Comparison of ENCODE assay signal across 8 cellular contexts in the genomic region with DNA sequence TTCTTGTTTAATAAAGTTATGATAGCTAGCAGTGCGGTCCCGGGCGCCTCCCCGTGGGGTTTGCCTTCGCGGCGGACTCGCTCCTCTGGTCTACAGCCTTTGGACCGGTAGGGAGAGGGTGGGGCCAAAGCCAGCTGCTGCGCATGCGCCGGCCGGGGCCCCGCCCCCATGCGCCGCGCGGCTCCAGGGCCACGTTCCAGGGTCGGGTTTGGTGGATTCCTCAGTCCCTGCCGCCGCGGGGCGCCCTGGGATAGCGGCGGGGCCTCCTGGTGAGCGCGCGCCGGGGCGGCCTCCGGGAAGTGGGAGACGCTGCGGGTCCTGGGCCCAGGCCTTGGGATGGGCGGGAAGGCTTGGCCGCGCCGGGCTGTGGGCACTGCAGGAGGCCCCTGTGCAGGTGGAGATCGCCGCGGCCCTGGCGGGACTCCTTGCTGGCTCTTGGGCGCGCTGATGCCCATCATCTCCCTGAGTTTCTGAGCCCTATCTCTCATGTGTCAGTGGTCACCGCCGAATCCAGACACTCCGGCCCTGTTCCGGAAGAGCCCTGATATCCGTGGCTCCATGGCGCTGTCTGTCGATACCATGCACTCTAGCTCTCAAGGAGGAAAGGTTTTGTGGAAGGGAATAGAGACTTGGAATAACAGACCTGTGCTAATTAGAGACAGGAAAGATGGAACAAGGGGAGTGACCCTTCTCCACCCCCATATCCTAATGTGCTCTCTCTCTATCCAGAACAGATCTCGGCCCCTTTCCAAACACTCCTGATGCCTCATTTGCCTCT. TPM values are rescaled to one million over a fixed set of nuclear protein-coding genes. Genes with fewer than 3 reads are reported as not detected.
DNase-seq lines count a peak whose midpoint lies in the region; ATAC-seq and TF ChIP-seq lines count a peak whose summit lies in the region.

TSS of gene VARS2 (plus strand) at position 163 of the 778 bp plus-strand sequence. CDS start at position 762, 599 bp downstream.

- no peaks in the 10 kb centered on the region for H3K9me3 Mint-ChIP-seq in CD4-positive, alpha-beta T cell
- no peaks in the 10 kb centered on the region for H3K9me3 Mint-ChIP-seq in activated CD8-positive, alpha-beta T cell treated with anti-CD3 and anti-CD28 coated beads for 36 hours

- H3K27me3 Mint-ChIP-seq in CD4-positive, alpha-beta T cell = no peaks in the 10 kb centered on the region
- no peaks in the 10 kb centered on the region for H3K27me3 Mint-ChIP-seq in activated CD8-positive, alpha-beta T cell treated with anti-CD3 and anti-CD28 coated beads for 36 hours

- no peaks in the 10 kb centered on the region for H3K9me3 ChIP-seq in CD4-positive, alpha-beta T cell (ENCODE audit: control insufficient read depth, low read length)
- H3K9me3 ChIP-seq in ectodermal cell (ENCODE audit: control insufficient read depth, low read length) = no peaks in the 10 kb centered on the region

- H3K27ac Mint-ChIP-seq in CD4-positive, alpha-beta T cell = peak within 1 kb of the TSS; percentile 87
- peak within 1 kb of the TSS; percentile 88 for H3K27ac Mint-ChIP-seq in activated CD8-positive, alpha-beta T cell treated with anti-CD3 and anti-CD28 coated beads for 36 hours

- H3K36me3 ChIP-seq in ectodermal cell (ENCODE audit: control insufficient read depth, insufficient read depth, low read length) = peaks cover 20% of the 10 kb centered on the region

- POLR2A ChIA-PET in CD4-positive, alpha-beta T cell (lab: Charles Lee) = interaction anchor here (0.6 to 1.9 kb wide), 8 partner anchors 11 to 588 kb away, joined by 3 to 11 read pairs (median 4); partner anchors contain the start of gene DDR1
- POLR2A ChIA-PET in activated CD8-positive, alpha-beta T cell treated with anti-CD3 and anti-CD28 coated beads for 36 hours (lab: Charles Lee) = interaction anchor here (0.7 to 2.8 kb wide), 13 partner anchors 10 to 344 kb away, joined by 3 to 12 read pairs (median 4); partner anchors contain the start of gene DDR1

- peaks cover 11% of the 10 kb centered on the region for H3K4me1 ChIP-seq in ectodermal cell (ENCODE audit: control insufficient read depth, insufficient read depth, low read length)

- peak within 1 kb of the TSS; percentile 96 for H3K4me3 Mint-ChIP-seq in CD4-positive, alpha-beta T cell
- peak within 1 kb of the TSS; percentile 80 for H3K4me3 Mint-ChIP-seq in activated CD8-positive, alpha-beta T cell treated with anti-CD3 and anti-CD28 coated beads for 36 hours

- intact Hi-C loops in CD4-positive, alpha-beta T cell (cut with DNase I, micrococcal nuclease) = loop anchor here in 1 of 2 experiments (2.0 to 10.0 kb wide), 2 partner anchors 173 to 589 kb away; partner anchors contain the start of gene TRIM39
- intact Hi-C loops in activated CD8-positive, alpha-beta T cell treated with anti-CD3 and anti-CD28 coated beads for 36 hours (cut with micrococcal nuclease) = no loop called here

- peak; percentile 69 to 88 (median 78) for DNase-seq in CD4-positive, alpha-beta T cell
- DNase-seq in NCI-H774 (lab: John Stamatoyannopoulos, UW) = peak; percentile 86
- DNase-seq in activated CD8-positive, alpha-beta T cell treated with anti-CD3 and anti-CD28 coated beads for 36 hours = peak; percentile 89
- peak; percentile 91 to 93 for DNase-seq in lung microvascular endothelial cell (ENCODE audit: low read depth in 2 of 2)
- peak; percentile 64 for DNase-seq in stimulated activated CD8-positive, alpha-beta memory T cell treated with anti-CD3 and anti-CD28 coated beads, Interleukin-12 subunit alpha, Interleukin-12 subunit beta, amount 100 ng/mL, for 1 hour (ENCODE audit: low read depth)

- H3K36me3 Mint-ChIP-seq in CD4-positive, alpha-beta T cell (ENCODE audit: low read depth) = peaks cover 67% of the 10 kb centered on the region
- H3K36me3 Mint-ChIP-seq in activated CD8-positive, alpha-beta T cell treated with anti-CD3 and anti-CD28 coated beads for 36 hours (ENCODE audit: low read depth) = peaks cover 49% of the 10 kb centered on the region

- H3K4me1 Mint-ChIP-seq in CD4-positive, alpha-beta T cell (ENCODE audit: low read depth) = peaks cover 21% of the 10 kb centered on the region
- peaks cover 29% of the 10 kb centered on the region for H3K4me1 Mint-ChIP-seq in activated CD8-positive, alpha-beta T cell treated with anti-CD3 and anti-CD28 coated beads for 36 hours (ENCODE audit: low read depth)

- H3K27ac ChIP-seq in CD4-positive, alpha-beta T cell (ENCODE audit: low read depth, low read length) = peak within 1 kb of the TSS; percentile 53
- H3K27ac ChIP-seq in ectodermal cell (ENCODE audit: insufficient read depth, low read depth, low read length, poor library complexity, severe bottlenecking) = peak within 1 kb of the TSS; percentile 16

- TF ChIP-seq CTCF in CD4-positive, alpha-beta T cell (IDR thresholded peaks at IDR 0.05) = no peak
- no peak for TF ChIP-seq CTCF in activated CD8-positive, alpha-beta T cell treated with anti-CD3 and anti-CD28 coated beads for 36 hours (IDR thresholded peaks at IDR 0.05)

- no peaks in the 10 kb centered on the region for H3K27me3 ChIP-seq in CD4-positive, alpha-beta T cell (ENCODE audit: control insufficient read depth, insufficient read depth, low read length)
- H3K27me3 ChIP-seq in ectodermal cell (ENCODE audit: control insufficient read depth, insufficient read depth, low read length, poor library complexity, severe bottlenecking) = no peaks in the 10 kb centered on the region

- H3K4me3 ChIP-seq in ectodermal cell (ENCODE audit: insufficient read depth, low read depth, low read length) = peak within 1 kb of the TSS; percentile 67

- CTCF ChIA-PET in CD4-positive, alpha-beta T cell (lab: Charles Lee) = interaction anchor here (0.6 to 2.9 kb wide), 7 partner anchors 47 to 242 kb away, joined by 3 to 13 read pairs (median 4); partner anchors contain the start of gene DHX16
- CTCF ChIA-PET in activated CD8-positive, alpha-beta T cell treated with anti-CD3 and anti-CD28 coated beads for 36 hours (lab: Charles Lee) = interaction anchor here (0.8 to 9.2 kb wide), 36 partner anchors 8 to 433 kb away, joined by 3 to 116 read pairs (median 5); no protein-coding TSS in a partner anchor

- 7% methylated on average over 52 of the region's 52 CpGs for WGBS in ectodermal cell, 2 experiments

- ATAC-seq in CD4-positive, alpha-beta T cell (ENCODE audit: poor library complexity) = peak; percentile 96
- ATAC-seq in GM19372 (IDR thresholded peaks at IDR 0.05; ENCODE audit: low read depth, unreplicated experiment) (peak; percentile 88), HG03571 (IDR thresholded peaks at IDR 0.05; ENCODE audit: unreplicated experiment) (peak; percentile 79)
- peak; percentile 96 for ATAC-seq in activated CD8-positive, alpha-beta T cell treated with anti-CD3 and anti-CD28 coated beads for 36 hours

RNA-seq across cellular contexts. Expression of gene VARS2, which starts in this region (rescaled TPM):
- 10 to 100 TPM; 19.3 to 21.7 TPM for total RNA-seq in CD4-positive, alpha-beta T cell
- total RNA-seq in activated CD8-positive, alpha-beta T cell treated with anti-CD3 and anti-CD28 coated beads for 36 hours = 10 to 100 TPM; 83.0 to 84.0 TPM
- polyA plus RNA-seq in ectodermal cell (2013, experiment 1 of 4) = 93.5 TPM
- polyA plus RNA-seq in ectodermal cell (2013, experiment 2 of 4) = 91.2 TPM
- 56.0 TPM for polyA plus RNA-seq in ectodermal cell (2013, experiment 3 of 4)
- polyA plus RNA-seq in ectodermal cell (2013, experiment 4 of 4) = 65.6 TPM
- total RNA-seq in lung microvascular endothelial cell = 13.9 and 15.5 TPM in 2 replicates

Comparison
In these comparisons a context has a peak if more than half of its experiments do, and no peak if none do; other contexts are left out.
1. Peak in every context shown above with its lines: DNase-seq, ATAC-seq, H3K4me3 ChIP-seq and H3K27ac ChIP-seq.